ENCODE assay signal across 11 cellular contexts in the genomic region with DNA sequence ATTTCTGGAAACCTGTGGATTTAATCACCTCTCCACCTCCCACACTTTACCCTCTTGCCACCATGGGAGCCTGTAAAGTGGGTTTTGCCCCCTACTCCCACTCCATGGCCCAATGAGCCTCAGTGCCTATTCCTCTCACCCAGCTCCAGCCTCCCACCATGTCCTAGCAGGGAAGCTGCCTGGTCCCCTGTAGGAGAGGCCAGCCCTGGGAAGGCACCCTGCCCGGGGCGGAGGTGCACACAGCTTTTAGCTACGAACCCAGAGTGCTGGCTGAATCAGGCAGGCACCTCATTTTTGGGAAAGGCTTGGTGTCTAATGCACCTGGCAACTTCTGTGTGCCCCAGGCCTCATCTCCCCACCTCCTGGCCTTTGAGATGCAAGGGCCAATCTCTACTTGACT. TPM values are rescaled to one million over a fixed set of nuclear protein-coding genes. Genes with fewer than 3 reads are reported as not detected.
"Had no signal": no experiment of that assay in that cellular context is flagged by ENCODE, and none has a peak within 500 bp of the region (broad histone marks: within the 10 kb centered on the region; RNA-seq: fewer than 3 reads in every experiment).

No MANE protein-coding gene starts in this region.

- H3K9ac ChIP-seq: GM23248 had no signal

- H2AFZ ChIP-seq: GM23248 had no signal

- H3K4me3 ChIP-seq: GM23248 had no signal

- DNase-seq: GM23248, GOT3, H9, HCEC 1CT, HFFc6, KBM-7 had no signal

- FAIRE-seq: H54, HepG2 had no signal

- H3K27ac ChIP-seq: GM23248, HL-60 had no signal

RNA-seq across cellular contexts. Expression of gene ALX4, which starts 35.8 kb away (rescaled TPM):
- total RNA-seq: GM23248, H9, HepG2, HT1080 had no signal
- polyA plus RNA-seq: GM23248, HepG2, IgD-negative memory B cell had no signal
